In the genomic region with DNA sequence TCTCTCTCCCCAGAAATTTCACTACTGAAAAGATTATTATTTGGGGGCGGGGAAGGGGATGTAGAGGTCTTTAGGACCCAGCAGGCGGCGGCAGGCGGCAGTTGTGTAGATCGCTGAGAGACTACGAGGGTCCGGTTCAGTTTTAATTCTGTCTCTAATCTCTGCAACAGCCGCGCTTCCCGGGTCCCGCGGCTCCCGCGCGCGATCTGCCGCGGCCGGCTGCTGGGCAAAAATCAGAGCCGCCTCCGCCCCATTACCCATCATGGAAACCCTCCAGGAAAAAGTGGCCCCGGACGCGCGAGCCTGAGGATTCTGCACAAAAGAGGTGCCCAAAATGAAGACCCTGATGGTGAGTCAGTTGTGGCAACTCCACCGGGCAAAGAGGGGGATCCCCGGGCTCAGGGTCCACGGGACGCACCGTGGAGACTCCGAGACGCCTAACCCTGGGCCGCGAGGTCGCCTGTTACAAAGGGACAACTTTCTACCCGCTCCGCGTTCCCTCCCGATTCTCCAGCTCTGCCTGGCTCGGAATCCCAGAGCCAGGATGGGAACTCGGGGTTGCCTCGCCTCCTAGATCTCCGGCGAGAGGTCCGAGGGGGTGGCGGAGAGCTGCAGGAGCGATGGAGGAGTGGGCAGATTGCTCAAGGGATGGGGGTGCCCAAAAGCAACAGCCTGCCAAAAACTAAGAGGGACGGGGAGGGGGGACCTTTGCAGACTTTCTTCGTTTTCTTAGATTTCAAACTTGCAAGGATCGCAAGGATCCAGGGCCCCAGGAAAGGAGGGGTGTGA, we compare ENCODE assay signal across 8 cellular contexts. TPM values are rescaled to one million over a fixed set of nuclear protein-coding genes. Genes with fewer than 3 reads are reported as not detected.
A peak's percentile ranks its signal among the peaks of the same experiment; 100 is the strongest.
DNase-seq lines count a peak whose midpoint lies in the region; ATAC-seq and TF ChIP-seq lines count a peak whose summit lies in the region.

TSS of gene ST6GALNAC5 (plus strand) at position 139 of the 789 bp plus-strand sequence.

- peaks cover 23% of the 10 kb centered on the region for H3K4me1 ChIP-seq in lower lobe of right lung
- H3K4me1 ChIP-seq in tibial artery: peaks cover 0 to 34% (median 15%) of the 10 kb centered on the region in 4 donors

- H3K36me3 ChIP-seq in lower lobe of right lung (no peaks in the 10 kb centered on the region), tibial artery (no peaks in the 10 kb centered on the region)

- no peaks in the 10 kb centered on the region for H3K4me1 Mint-ChIP-seq in T-helper 1 cell treated with Interleukin-12 subunit alpha and Interleukin-12 subunit beta and Interleukin-4 antibody, amounts not matched to agents 30 μg/mL and 1 μg/mL, for 36 hours (ENCODE audit: low read depth)

- intact Hi-C loops in lower lobe of right lung (cut with DNase I) (no loop called here), tibial artery (cut with DNase I; ENCODE audit: low total_unique reads) (no loop called here)

- H3K27ac ChIP-seq in lower lobe of right lung (peak within 1 kb of the TSS; percentile 60), tibial artery (peak within 1 kb of the TSS; percentile 26 to 68)

- H3K36me3 Mint-ChIP-seq in T-helper 1 cell treated with Interleukin-12 subunit alpha and Interleukin-12 subunit beta and Interleukin-4 antibody, amounts not matched to agents 30 μg/mL and 1 μg/mL, for 36 hours (ENCODE audit: low read depth): no peaks in the 10 kb centered on the region

- no peaks in the 10 kb centered on the region for H3K9me3 Mint-ChIP-seq in T-helper 1 cell treated with Interleukin-12 subunit alpha and Interleukin-12 subunit beta and Interleukin-4 antibody, amounts not matched to agents 30 μg/mL and 1 μg/mL, for 36 hours

- H3K27me3 ChIP-seq in lower lobe of right lung (ENCODE audit: low read depth) (peaks cover 39% of the 10 kb centered on the region), tibial artery (peaks cover 0 to 20% of the 10 kb centered on the region in 2 donors)

- H3K9me3 ChIP-seq in lower lobe of right lung (no peaks in the 10 kb centered on the region), tibial artery (no peaks in the 10 kb centered on the region)

- H3K27me3 Mint-ChIP-seq in T-helper 1 cell treated with Interleukin-12 subunit alpha and Interleukin-12 subunit beta and Interleukin-4 antibody, amounts not matched to agents 30 μg/mL and 1 μg/mL, for 36 hours (ENCODE audit: low read depth): peaks cover 66% of the 10 kb centered on the region

- DNase-seq in T-helper 1 cell (no peak), NCI-H748 (lab: John Stamatoyannopoulos, UW; ENCODE audit: unreplicated experiment) (peak; percentile 86), choroid plexus epithelial cell (ENCODE audit: low read depth) (peak; percentile 47), lower lobe of right lung (peak; percentile 48), tibial artery (no peak)

- ATAC-seq in lower lobe of right lung (peak; percentile 49 to 67), GM21825 (IDR thresholded peaks at IDR 0.05; ENCODE audit: unreplicated experiment) (no peak), HG02588 (IDR thresholded peaks at IDR 0.05; ENCODE audit: unreplicated experiment) (no peak)

- TF ChIP-seq CTCF in choroid plexus epithelial cell (conservative IDR thresholded peaks at IDR 0.05; ENCODE audit: low read depth, low read length) (no peak), lower lobe of right lung (IDR thresholded peaks at IDR 0.05) (no peak), tibial artery (IDR thresholded peaks at IDR 0.05) (no peak)

- H3K4me3 ChIP-seq in choroid plexus epithelial cell (ENCODE audit: low read depth, low read length) (peak within 1 kb of the TSS; percentile 57), lower lobe of right lung (peak within 1 kb of the TSS; percentile 59), tibial artery (peak within 1 kb of the TSS; percentile 55 to 61)

- peak within 1 kb of the TSS; percentile 58 for H3K4me3 Mint-ChIP-seq in T-helper 1 cell treated with Interleukin-12 subunit alpha and Interleukin-12 subunit beta and Interleukin-4 antibody, amounts not matched to agents 30 μg/mL and 1 μg/mL, for 36 hours

- no peak within 1 kb of the TSS for H3K27ac Mint-ChIP-seq in T-helper 1 cell treated with Interleukin-12 subunit alpha and Interleukin-12 subunit beta and Interleukin-4 antibody, amounts not matched to agents 30 μg/mL and 1 μg/mL, for 36 hours

RNA-seq across cellular contexts. Expression of gene ST6GALNAC5, which starts in this region (rescaled TPM):
- total RNA-seq in lower lobe of right lung: 16.3 TPM

Comparison
In these comparisons a context has a peak if more than half of its experiments do, and no peak if none do; other contexts are left out.
1. DNase-seq: peak in NCI-H748 (single experiment), choroid plexus epithelial cell (single experiment) and lower lobe of right lung (single experiment); none in T-helper 1 cell (0 of 5) and tibial artery (0 of 2).
2. ATAC-seq: peak in lower lobe of right lung (2 of 2); none in GM21825 (single experiment) and HG02588 (single experiment).
3. Peak in every context shown above with its lines, with median percentiles within 50 percentile points of each other: H3K4me3 ChIP-seq.